22 cellular contexts compared by ENCODE assay signal in the genomic region with DNA sequence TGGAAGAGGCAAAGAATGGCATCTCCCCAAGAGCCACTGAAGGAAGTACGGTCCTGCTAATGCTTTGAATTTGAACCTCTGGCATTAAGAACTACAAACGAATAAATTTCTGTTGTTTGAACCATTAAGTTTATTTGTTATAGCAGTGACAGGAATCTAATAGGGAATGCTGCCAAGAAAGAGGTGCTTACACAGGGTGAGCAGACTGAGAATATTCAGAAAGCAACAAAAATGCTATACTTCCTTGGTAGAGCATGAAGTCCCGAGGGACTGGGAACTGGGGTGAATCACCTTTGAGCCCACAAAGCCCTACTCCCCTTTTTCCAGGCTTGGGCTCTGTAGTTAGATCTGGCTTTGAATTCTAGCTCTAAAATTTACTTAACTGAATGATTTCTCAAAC. TPM values are rescaled to one million over a fixed set of nuclear protein-coding genes. Genes with fewer than 3 reads are reported as not detected.
A peak's percentile ranks its signal among the peaks of the same experiment; 100 is the strongest.
DNase-seq lines count a peak whose midpoint lies in the region; FAIRE-seq and TF ChIP-seq lines count a peak whose summit lies in the region.
"Had no signal": no experiment of that assay in that cellular context is flagged by ENCODE, and none has a peak within 500 bp of the region (broad histone marks: within the 10 kb centered on the region; RNA-seq: fewer than 3 reads in every experiment).

No MANE protein-coding gene starts in this region.

- H3K79me1 ChIP-seq in trophoblast cell (ENCODE audit: low read length), result peaks cover 2% of the 10 kb centered on the region

- no peak overlapping the region for H3K18ac ChIP-seq in trophoblast cell (ENCODE audit: low read length)

- intact Hi-C loops in CD14-positive monocyte (cut with micrococcal nuclease), result no loop called here

- no peak overlapping the region for H3K14ac ChIP-seq in trophoblast cell (ENCODE audit: low read length)

- TF ChIP-seq POLR2A in GM12892 (IDR thresholded peaks at IDR 0.05; ENCODE audit: low read depth, low read length) (no peak), NB4 (IDR thresholded peaks at IDR 0.05; ENCODE audit: extremely low read depth, insufficient read length) (no peak)

- H3K79me2 ChIP-seq in trophoblast cell (ENCODE audit: control insufficient read depth, insufficient read depth, low read length, poor library complexity), result no peaks in the 10 kb centered on the region

- no peak overlapping the region for H4K8ac ChIP-seq in trophoblast cell (ENCODE audit: low read depth, low read length)

- H4K91ac ChIP-seq in trophoblast cell (ENCODE audit: low read depth, low read length), result no peak overlapping the region

- peaks cover 2 to 9% of the 10 kb centered on the region in 2 experiments for H3K4me1 ChIP-seq in trophoblast cell (ENCODE audit: control insufficient read depth in 1 of 2, insufficient read depth in 2 of 2, low read length in 2 of 2)

- no peak overlapping the region for H2AK5ac ChIP-seq in trophoblast cell (ENCODE audit: low read length)

- H3K4me3 ChIP-seq in NB4 (ENCODE audit: low read depth, low read length) (no peak overlapping the region), trophoblast cell (ENCODE audit: low read depth, low read length) (no peak overlapping the region)

- no peak overlapping the region for H3K4me3 Mint-ChIP-seq in CD14-positive monocyte
- H3K4me3 Mint-ChIP-seq: B cell, H9 had no signal

- no peaks in the 10 kb centered on the region for H3K27me3 Mint-ChIP-seq in CD14-positive monocyte (ENCODE audit: low read depth in 3 of 3)
- H3K27me3 Mint-ChIP-seq: B cell had no signal

- DNase-seq in GM12892 (ENCODE audit: insufficient read length) (no peak), NB4 (ENCODE audit: low read depth) (peak; percentile 15), iris pigment epithelial cell (ENCODE audit: low read depth) (peak; percentile 43), trophoblast cell (no peak), pons (ENCODE audit: low spot score) (no peak), CD14-positive monocyte (ENCODE audit: low spot score) (no peak), substantia nigra (lab: John Stamatoyannopoulos, UW) (no peak)
- DNase-seq: DMS53, EL, H9, NCI-H1417, NCI-H1694 treated with DMSO at 0.1 percent for 48 hours, NCI-H2081 treated with DMSO at 0.1 percent for 48 hours, NCI-H2171 treated with DMSO at 0.1 percent for 48 hours, NCI-H446, NCI-H526, PC-3, SHP77 had no signal

- no peak overlapping the region for H2AFZ ChIP-seq in trophoblast cell (ENCODE audit: insufficient read depth, low read length, poor library complexity)

- peak; percentile 33 for FAIRE-seq in GM12892 (lab: Jason Lieb, UNC)
- FAIRE-seq: D721Med had no signal

- H2BK12ac ChIP-seq in trophoblast cell (ENCODE audit: low read length), result no peak overlapping the region

- no peak overlapping the region for H3K4me2 ChIP-seq in trophoblast cell (ENCODE audit: low read length)
- H3K4me2 ChIP-seq: KMS-11 had no signal

- no peak overlapping the region for H4K12ac ChIP-seq in trophoblast cell (ENCODE audit: low read depth, low read length)

- TF ChIP-seq CTCF in NB4 (IDR thresholded peaks at IDR 0.05; ENCODE audit: low read depth, low read length) (no peak), CD14-positive monocyte (IDR thresholded peaks at IDR 0.05) (no peak)

- no peaks in the 10 kb centered on the region for H3K9me3 Mint-ChIP-seq in CD14-positive monocyte
- H3K9me3 Mint-ChIP-seq: H9 had no signal

- no peaks in the 10 kb centered on the region for H3K9me3 ChIP-seq in trophoblast cell (ENCODE audit: insufficient read depth, low read depth, low read length)

- no peak overlapping the region for H3K4ac ChIP-seq in trophoblast cell (ENCODE audit: low read depth, low read length)

- WGBS in trophoblast cell (ENCODE audit: extremely low coverage, insufficient coverage, insufficient read length), result no CpG with 5 or more reads among the region's 3 CpGs

- H3K4me1 Mint-ChIP-seq in CD14-positive monocyte, result no peaks in the 10 kb centered on the region
- H3K4me1 Mint-ChIP-seq: H9 had no signal

- H3K9ac ChIP-seq in trophoblast cell (ENCODE audit: low read length), result no peak overlapping the region
- H3K9ac ChIP-seq: KMS-11 had no signal

- peak overlapping the region; percentile 54 for H2BK5ac ChIP-seq in trophoblast cell (ENCODE audit: low read depth, low read length, poor library complexity)

- H3K27ac Mint-ChIP-seq in CD14-positive monocyte, result no peak overlapping the region
- H3K27ac Mint-ChIP-seq: B cell had no signal

- H3K27me3 ChIP-seq in trophoblast cell (ENCODE audit: insufficient read depth, low read length), result no peaks in the 10 kb centered on the region

- peak overlapping the region; percentile 73 for H2BK120ac ChIP-seq in trophoblast cell (ENCODE audit: insufficient read depth, low read length, poor library complexity)

- H3K36me3 Mint-ChIP-seq in CD14-positive monocyte, result peaks cover 6 to 10% of the 10 kb centered on the region in 2 donors

- H3K36me3 ChIP-seq in trophoblast cell (ENCODE audit: control insufficient read depth in 1 of 2, insufficient read depth in 2 of 2, low read length in 2 of 2), result no peaks in the 10 kb centered on the region

- H3K23ac ChIP-seq in trophoblast cell (ENCODE audit: low read length), result no peak overlapping the region

- H3K27ac ChIP-seq in trophoblast cell (ENCODE audit: low read depth, low read length) (no peak overlapping the region), substantia nigra (ENCODE audit: low read depth, low read length, poor library complexity, severe bottlenecking) (no peak overlapping the region)
- H3K27ac ChIP-seq: HL-60, KMS-11 had no signal

RNA-seq across cellular contexts. Expression of a gene that starts 45.0 kb away (rescaled TPM):
- polyA plus RNA-seq in GM12892 (2012; ENCODE audit: missing spikeins), result 2.9 TPM
- polyA plus RNA-seq in trophoblast cell (2013), result 14.9 and 15.1 TPM in 2 replicates
- under 1 TPM; 0.31 to 0.67 TPM for polyA plus RNA-seq in CD14-positive monocyte

Comparison
In these comparisons a context has a peak if more than half of its experiments do, and no peak if none do; other contexts are left out.
1. DNase-seq: peak in NB4 (single experiment) and iris pigment epithelial cell (single experiment); none in GM12892 (single experiment), trophoblast cell (0 of 2), pons (single experiment), CD14-positive monocyte (single experiment) and substantia nigra (0 of 49).